Comparison of ENCODE assay signal across 8 cellular contexts in the genomic region with DNA sequence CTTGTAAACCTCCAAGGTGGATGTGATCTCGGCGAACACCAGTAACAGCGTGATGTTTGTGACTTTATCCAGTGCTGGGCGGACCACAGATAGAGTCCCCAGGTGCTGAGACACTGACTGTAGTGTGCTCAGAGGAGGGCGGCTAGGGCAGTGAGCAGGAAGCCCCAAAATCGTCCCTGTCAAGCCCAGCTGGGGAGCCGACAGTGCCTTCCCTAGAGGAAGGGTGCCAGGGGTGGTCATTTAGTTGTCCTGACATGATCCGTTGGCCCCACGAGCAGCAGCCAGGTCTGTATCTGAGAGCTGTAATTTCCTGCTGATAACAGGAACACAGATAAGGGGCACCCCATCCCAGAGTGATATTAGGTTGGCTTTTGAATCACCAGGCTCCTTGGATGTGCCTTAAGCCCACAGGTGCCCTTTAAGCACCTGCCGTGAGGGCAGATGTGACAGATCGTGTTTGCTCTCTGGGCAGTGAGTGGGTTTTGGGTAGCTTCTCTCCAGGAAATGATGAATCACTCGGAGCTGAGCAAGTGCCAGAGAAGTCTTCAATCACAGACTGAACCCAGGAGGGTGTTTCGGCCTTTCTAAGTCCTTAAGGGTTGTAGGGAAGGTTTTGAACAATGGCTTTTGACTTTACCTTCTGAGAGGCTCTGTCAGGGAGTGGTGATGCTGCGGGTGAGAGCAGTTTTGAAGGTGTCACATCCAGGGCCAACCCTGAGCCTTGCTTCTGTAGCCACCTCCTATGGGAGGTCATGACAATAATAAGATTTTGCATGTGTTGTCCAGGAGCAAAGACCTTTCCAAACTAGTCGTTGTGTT. TPM values are rescaled to one million over a fixed set of nuclear protein-coding genes. Genes with fewer than 3 reads are reported as not detected.
DNase-seq lines count a peak whose midpoint lies in the region; ATAC-seq and TF ChIP-seq lines count a peak whose summit lies in the region.

No MANE protein-coding gene starts in this region.

- H3K27me3 Mint-ChIP-seq in activated T-cell treated with anti-CD3 and anti-CD28 coated beads, Interleukin-2, amount 50 U/mL, for 4 hours (ENCODE audit: low read depth): no peaks in the 10 kb centered on the region

- no peak overlapping the region for H3K4me3 ChIP-seq in fibroblast of villous mesenchyme (ENCODE audit: low read depth, low read length)

- DNase-seq in Right ventricle myocardium inferior (ENCODE audit: missing footprints) (no peak), cardiac septum (ENCODE audit: low spot score) (no peak), NOMO-1 (lab: John Stamatoyannopoulos, UW; ENCODE audit: unreplicated experiment in 2 of 2) (peak; percentile 41 to 77), fibroblast of villous mesenchyme (ENCODE audit: low read depth) (peak; percentile 45), HuH-7.5 (ENCODE audit: low spot score) (no peak)
- DNase-seq in activated T-cell treated with anti-CD3 and anti-CD28 coated beads, Interleukin-2, amount 50 U/mL, for 4 hours: peak; percentile 73
- DNase-seq in stimulated activated CD4-positive, alpha-beta T cell treated with anti-CD3 and anti-CD28 coated beads, Interleukin-15, amount 100 ng/mL, for 24 hours: peak; percentile 77

- TF ChIP-seq CTCF in fibroblast of villous mesenchyme (IDR thresholded peaks at IDR 0.05; ENCODE audit: insufficient read depth, low read depth, low read length): no peak

- peak overlapping the region; percentile 75 for H3K4me3 Mint-ChIP-seq in activated T-cell treated with anti-CD3 and anti-CD28 coated beads, Interleukin-2, amount 50 U/mL, for 4 hours

- ATAC-seq in Right ventricle myocardium inferior (peak; percentile 49), HG03097 (IDR thresholded peaks at IDR 0.05; ENCODE audit: low FRiP score, unreplicated experiment) (peak; percentile 35)
- ATAC-seq in activated T-cell treated with anti-CD3 and anti-CD28 coated beads, Interleukin-2, amount 50 U/mL, for 4 hours: peak; percentile 71 to 78

- no peaks in the 10 kb centered on the region for H3K9me3 Mint-ChIP-seq in activated T-cell treated with anti-CD3 and anti-CD28 coated beads, Interleukin-2, amount 50 U/mL, for 4 hours

- peaks cover 93% of the 10 kb centered on the region for H3K4me1 Mint-ChIP-seq in activated T-cell treated with anti-CD3 and anti-CD28 coated beads, Interleukin-2, amount 50 U/mL, for 4 hours (ENCODE audit: low read depth)

- intact Hi-C loops in Right ventricle myocardium inferior (cut with DNase I): no loop called here
- intact Hi-C loops in cardiac septum (cut with DNase I): no loop called here

- peaks cover 2% of the 10 kb centered on the region for H3K36me3 Mint-ChIP-seq in activated T-cell treated with anti-CD3 and anti-CD28 coated beads, Interleukin-2, amount 50 U/mL, for 4 hours (ENCODE audit: insufficient read depth)

RNA-seq across cellular contexts. Expression of gene LPIN1, which starts 7.7 kb away (rescaled TPM):
- total RNA-seq in Right ventricle myocardium inferior (64.6 TPM), cardiac septum (27.8 TPM), fibroblast of villous mesenchyme (62.2 and 69.6 TPM in 2 replicates)
- total RNA-seq in activated T-cell treated with anti-CD3 and anti-CD28 coated beads, Interleukin-2, amount 50 U/mL, for 4 hours: 10 to 100 TPM; 30.3 to 40.0 (median 34.1) TPM

Comparison
In these comparisons a context has a peak if more than half of its experiments do, and no peak if none do; other contexts are left out.
1. DNase-seq: peak in NOMO-1 (2 of 2), activated T-cell treated with anti-CD3 and anti-CD28 coated beads, Interleukin-2, amount 50 U/mL, for 4 hours (single experiment), fibroblast of villous mesenchyme (single experiment) and stimulated activated CD4-positive, alpha-beta T cell treated with anti-CD3 and anti-CD28 coated beads, Interleukin-15, amount 100 ng/mL, for 24 hours (single experiment); none in Right ventricle myocardium inferior (single experiment), cardiac septum (single experiment) and HuH-7.5 (single experiment).
2. Peak in every context shown above with its lines, with median percentiles within 50 percentile points of each other: ATAC-seq.